ENCODE assay signal across 15 cellular contexts in genomic region chr14:103501041-103501870, GRCh38. TPM values are rescaled to one million over a fixed set of nuclear protein-coding genes. Genes with fewer than 3 reads are reported as not detected.
A peak's percentile ranks its signal among the peaks of the same experiment; 100 is the strongest.
DNase-seq lines count a peak whose midpoint lies in the region; ATAC-seq and TF ChIP-seq lines count a peak whose summit lies in the region.
"Had no signal": no experiment of that assay in that cellular context is flagged by ENCODE, and none has a peak within 500 bp of the region (broad histone marks: within the 10 kb centered on the region; RNA-seq: fewer than 3 reads in every experiment).

No MANE protein-coding gene starts in this region.

- peak overlapping the region; percentile 36; the same call in 1 of the 2 replicates for H3K27ac Mint-ChIP-seq in GM23338

- DNase-seq in GM23338 (ENCODE audit: low spot score) (no peak), dorsolateral prefrontal cortex (no peak), osteoblast (ENCODE audit: insufficient read length, low spot score, missing footprints) (peak; percentile 45)
- no peak for DNase-seq in stimulated activated naive CD4-positive, alpha-beta T cell treated with Interleukin-2 at 50 U/mL for 16 hours (lab: John Stamatoyannopoulos, UW)
- DNase-seq: activated CD4-positive, alpha-beta T cell treated with anti-CD3 and anti-CD28 coated beads for 1 hour; colonic mucosa; erythroblast; hippocampal formation; naive thymus-derived CD4-positive, alpha-beta T cell; NCI-H187 treated with DMSO at 0.1 percent for 48 hours; NCI-H82; stimulated activated CD4-positive, alpha-beta T cell treated with anti-CD3 and anti-CD28 coated beads, Interleukin-2, amount 100 ng/mL, for 24 hours had no signal

- H3K36me3 Mint-ChIP-seq in GM23338 (ENCODE audit: low read depth), result peaks cover 45% of the 10 kb centered on the region

- H3K4me3 ChIP-seq in BLaER1 (peak overlapping the region; percentile 48), GM23338 (no peak overlapping the region), dorsolateral prefrontal cortex (no peak overlapping the region), osteoblast (ENCODE audit: insufficient read depth, low read length) (no peak overlapping the region)
- H3K4me3 ChIP-seq: colonic mucosa had no signal

- H3K9ac ChIP-seq in BLaER1, result peak overlapping the region; percentile 46

- H3K9me2 ChIP-seq in GM23338 (ENCODE audit: insufficient read depth), result no peaks in the 10 kb centered on the region

- H3K79me2 ChIP-seq in GM23338 (replicated peaks; ENCODE audit: insufficient read depth) (peaks cover 5% of the 10 kb centered on the region; the same call in 1 of the 2 replicates), osteoblast (ENCODE audit: insufficient read depth, low read length) (peaks cover 23% of the 10 kb centered on the region)

- 0 out of 2 replicates have a peak, but pooled peaks cover 5% of the 10 kb centered on the region for H4K20me1 ChIP-seq in BLaER1
- H4K20me1 ChIP-seq in GM23338 (replicated peaks; ENCODE audit: insufficient read depth), result no peaks in the 10 kb centered on the region; the same call in 1 of the 2 replicates
- H4K20me1 ChIP-seq in osteoblast (ENCODE audit: insufficient read depth, low read length), result peaks cover 32% of the 10 kb centered on the region

- peak overlapping the region; percentile 84 for H3K4me2 ChIP-seq in BLaER1
- no peak overlapping the region for H3K4me2 ChIP-seq in GM23338
- no peak overlapping the region for H3K4me2 ChIP-seq in osteoblast (ENCODE audit: insufficient read depth, low read length)

- no peak for ATAC-seq in GM23338
- no peak for ATAC-seq in GM19452 (IDR thresholded peaks at IDR 0.05; ENCODE audit: unreplicated experiment)
- ATAC-seq in GM21528 (IDR thresholded peaks at IDR 0.05; ENCODE audit: low FRiP score, unreplicated experiment), result no peak
- ATAC-seq: naive thymus-derived CD4-positive, alpha-beta T cell had no signal

- H3K36me3 ChIP-seq in BLaER1 (peaks cover 80% of the 10 kb centered on the region), GM23338 (ENCODE audit: insufficient read depth) (peaks cover 21% of the 10 kb centered on the region), osteoblast (ENCODE audit: insufficient read depth, low read length) (peaks cover 73% of the 10 kb centered on the region)

- no peaks in the 10 kb centered on the region for H3K27me3 ChIP-seq in BLaER1
- H3K27me3 ChIP-seq in GM23338 (ENCODE audit: insufficient read depth), result no peaks in the 10 kb centered on the region
- H3K27me3 ChIP-seq in dorsolateral prefrontal cortex, result no peaks in the 10 kb centered on the region
- H3K27me3 ChIP-seq in osteoblast (ENCODE audit: insufficient read depth, low read length), result no peaks in the 10 kb centered on the region
- H3K27me3 ChIP-seq: colonic mucosa had no signal

- peaks cover 14% of the 10 kb centered on the region; the same call in 1 of the 2 replicates for H3F3A ChIP-seq in GM23338 (replicated peaks; ENCODE audit: low read depth)

- H2AFZ ChIP-seq in GM23338 (no peak overlapping the region), osteoblast (ENCODE audit: low read length) (no peak overlapping the region)

- H3K4me1 ChIP-seq in BLaER1 (peaks cover 52% of the 10 kb centered on the region), GM23338 (ENCODE audit: insufficient read depth) (no peaks in the 10 kb centered on the region), osteoblast (ENCODE audit: insufficient read depth, low read length) (peaks cover 12% of the 10 kb centered on the region)
- H3K4me1 ChIP-seq: colonic mucosa had no signal

- H3K9me3 ChIP-seq in BLaER1 (no peaks in the 10 kb centered on the region), osteoblast (ENCODE audit: low read depth, low read length) (no peaks in the 10 kb centered on the region)
- H3K9me3 ChIP-seq: colonic mucosa had no signal

- H3K4me3 Mint-ChIP-seq in GM23338, result no peak overlapping the region; the same call in 2 of the 3 replicates
- H3K4me3 Mint-ChIP-seq: naive thymus-derived CD4-positive, alpha-beta T cell had no signal

- H3K27ac ChIP-seq in BLaER1, result peak overlapping the region; percentile 70
- no peak overlapping the region for H3K27ac ChIP-seq in GM23338 (ENCODE audit: low read depth)
- H3K27ac ChIP-seq in dorsolateral prefrontal cortex, result peak overlapping the region in 54 of 59 donors; percentile 18 to 88 (median 78)
- H3K27ac ChIP-seq in osteoblast (ENCODE audit: low read depth, low read length), result peak overlapping the region; percentile 42
- H3K27ac ChIP-seq: colonic mucosa had no signal

- intact Hi-C loops in dorsolateral prefrontal cortex (cut with DNase I), result no loop called here

- no peak for TF ChIP-seq CTCF in GM23338 (conservative IDR thresholded peaks at IDR 0.05; ENCODE audit: low read depth in 2 of 2)
- TF ChIP-seq CTCF in dorsolateral prefrontal cortex (IDR thresholded peaks at IDR 0.05 in 54 of 56, conservative IDR thresholded peaks at IDR 0.05 in 2 of 56; ENCODE audit: low read depth in 1 of 56, partially characterized antibody in 56 of 56), result no peak
- no peak for TF ChIP-seq CTCF in osteoblast (IDR thresholded peaks at IDR 0.05; ENCODE audit: extremely low read depth, low read depth, low read length)

- H3K9me3 Mint-ChIP-seq in GM23338, result no peaks in the 10 kb centered on the region
- H3K9me3 Mint-ChIP-seq: naive thymus-derived CD4-positive, alpha-beta T cell had no signal

- H3K4me1 Mint-ChIP-seq in GM23338, result peaks cover 4% of the 10 kb centered on the region; the same call in 2 of the 3 replicates

- H3K27me3 Mint-ChIP-seq in GM23338 (ENCODE audit: insufficient read depth, low read depth, poor library complexity), result peaks cover 3% of the 10 kb centered on the region
- H3K27me3 Mint-ChIP-seq: naive thymus-derived CD4-positive, alpha-beta T cell had no signal

TF ChIP-seq in GM23338, 12 proteins besides CTCF, POLR2A, EP300 and RAD21 (continues in another document):
- TF ChIP-seq CREB1 (CRISPR knock-in tag; IDR thresholded peaks at IDR 0.05; ENCODE audit: low read depth) (no peak), JUNB (IDR thresholded peaks at IDR 0.05; ENCODE audit: unreplicated experiment) (no peak), ZNF331 (CRISPR knock-in tag; IDR thresholded peaks at IDR 0.05; ENCODE audit: low read depth) (no peak), NANOG (IDR thresholded peaks at IDR 0.05; ENCODE audit: borderline replicate concordance) (no peak), EZH2phosphoT487 (IDR thresholded peaks at IDR 0.05; ENCODE audit: unreplicated experiment) (no peak), REST (IDR thresholded peaks at IDR 0.05; ENCODE audit: unreplicated experiment) (no peak), EZH2 (IDR thresholded peaks at IDR 0.05; ENCODE audit: low read depth, unreplicated experiment) (no peak), STAT1 (IDR thresholded peaks at IDR 0.05; ENCODE audit: unreplicated experiment) (no peak), ZNF114 (CRISPR knock-in tag; IDR thresholded peaks at IDR 0.05) (no peak), POLR2AphosphoS5 (IDR thresholded peaks at IDR 0.05; ENCODE audit: low read depth) (no peak), ETS1 (IDR thresholded peaks at IDR 0.05) (no peak)

RNA-seq across cellular contexts. Expression of gene CKB, which starts 21.4 kb away (rescaled TPM):
- total RNA-seq in GM23338 (2014; rRNA removed; shearing (Covaris generic)), result 504 and 604 TPM in 2 replicates
- polyA plus RNA-seq in GM23338 (2016; fragmentation: Nextera tagmentation; extraction: Ambion mirVana), result 846 and 852 TPM in 2 replicates
- total RNA-seq in dorsolateral prefrontal cortex, result 1,000 to 10,000 TPM; 1,109 to 2,418 (median 1,592) TPM
- 5.1 and 8.3 TPM in 2 replicates for total RNA-seq in osteoblast

RNA-seq across cellular contexts. Expression of gene TRMT61A, which starts 27.7 kb away (rescaled TPM):
- 22.0 and 28.2 TPM in 2 replicates for total RNA-seq in GM23338 (2014; rRNA removed; shearing (Covaris generic))
- 13.2 and 13.4 TPM in 2 replicates for polyA plus RNA-seq in GM23338 (2016; fragmentation: Nextera tagmentation; extraction: Ambion mirVana)
- total RNA-seq in dorsolateral prefrontal cortex (10 to 100 TPM in 119 of 120 experiments, 1 to 10 TPM in 1; 9.8 to 20.3 (median 14.3) TPM), osteoblast (9.0 and 10.6 TPM in 2 replicates)

Comparison
In these comparisons a context has a peak if more than half of its experiments do, and no peak if none do; other contexts are left out.
1. RNA of gene CKB, which starts 21.4 kb away (total RNA-seq): 1,109 to 2,418 TPM in dorsolateral prefrontal cortex and 504 to 604 TPM in GM23338; 5.1 to 8.3 TPM in osteoblast; every median in the first group is over 10 times any median in the second.